ENCODE assay signal across 8 cellular contexts in genomic region chr1:162003061-162003824, GRCh38.
A peak's percentile ranks its signal among the peaks of the same experiment; 100 is the strongest.
DNase-seq lines count a peak whose midpoint lies in the region; ATAC-seq and TF ChIP-seq lines count a peak whose summit lies in the region.

No MANE protein-coding gene starts in this region.

- peak overlapping the region; percentile 13 to 21 for H3K4me3 ChIP-seq in neutrophil (ENCODE audit: low read depth in 1 of 2, low read length in 1 of 2)

- no peak overlapping the region for H3K27ac ChIP-seq in neutrophil

- ATAC-seq in HG02610 (IDR thresholded peaks at IDR 0.05; ENCODE audit: unreplicated experiment) = no peak
- ATAC-seq in HG02759 (IDR thresholded peaks at IDR 0.05; ENCODE audit: unreplicated experiment) = no peak

- H3K27me3 ChIP-seq in neutrophil = peaks cover 10% of the 10 kb centered on the region

- no peaks in the 10 kb centered on the region for H3K36me3 ChIP-seq in neutrophil

- DNase-seq in AG20443 (ENCODE audit: low spot score) (peak; percentile 93), NOMO-1 treated with dmso at 0.1 percent for 144 hours (lab: John Stamatoyannopoulos, UW; ENCODE audit: unreplicated experiment) (peak; percentile 32), epidermal melanocyte (ENCODE audit: insufficient read length, low spot score) (peak; percentile 33), NCI-H524 treated with DMSO at 0.1 percent for 48 hours (lab: John Stamatoyannopoulos, UW) (no peak)
- DNase-seq in activated T-cell treated with anti-CD3 and anti-CD28 coated beads, Interleukin-2, amount 50 U/mL, for 1 hour = no peak

- no peaks in the 10 kb centered on the region for H3K9me3 ChIP-seq in neutrophil

- H3K4me1 ChIP-seq in neutrophil (ENCODE audit: control insufficient read depth in 1 of 2, insufficient read depth in 1 of 2, low read depth in 1 of 2, low read length in 1 of 2) = peaks cover 14 to 20% of the 10 kb centered on the region in 2 experiments

- no peak for TF ChIP-seq CTCF in neutrophil (IDR thresholded peaks at IDR 0.05)

Comparison
In these comparisons a context has a peak if more than half of its experiments do, and no peak if none do; other contexts are left out.
1. DNase-seq: peak in AG20443 (single experiment), NOMO-1 treated with dmso at 0.1 percent for 144 hours (single experiment) and epidermal melanocyte (single experiment); none in NCI-H524 treated with DMSO at 0.1 percent for 48 hours (single experiment) and activated T-cell treated with anti-CD3 and anti-CD28 coated beads, Interleukin-2, amount 50 U/mL, for 1 hour (single experiment).